Comparison of ENCODE assay signal across 16 cellular contexts in genomic region chr4:41318839-41319530, GRCh38.
DNase-seq lines count a peak whose midpoint lies in the region; ATAC-seq and TF ChIP-seq lines count a peak whose summit lies in the region.
"Had no signal": no experiment of that assay in that cellular context is flagged by ENCODE, and none has a peak within 500 bp of the region (broad histone marks: within the 10 kb centered on the region; RNA-seq: fewer than 3 reads in every experiment).

No MANE protein-coding gene starts in this region.

- TF ChIP-seq POLR2A in right lobe of liver (IDR thresholded peaks at IDR 0.05) = no peak

- CTCF ChIA-PET in activated CD4-positive, alpha-beta T cell treated with anti-CD3 and anti-CD28 coated beads for 36 hours (lab: Charles Lee) = interaction anchor here (0.9 to 2.3 kb wide), 2 partner anchors 8 to 342 kb away, joined by 3 to 8 read pairs; no protein-coding TSS in a partner anchor

- H3K9me3 ChIP-seq in BE2C (no peaks in the 10 kb centered on the region), MG63 (no peaks in the 10 kb centered on the region), right lobe of liver (no peaks in the 10 kb centered on the region)
- H3K9me3 ChIP-seq: pancreas had no signal

- H3K36me3 ChIP-seq in BE2C = no peaks in the 10 kb centered on the region
- no peaks in the 10 kb centered on the region for H3K36me3 ChIP-seq in MG63
- no peaks in the 10 kb centered on the region for H3K36me3 ChIP-seq in right lobe of liver
- H3K36me3 ChIP-seq: pancreas had no signal

- peaks cover 24% of the 10 kb centered on the region for H3K4me1 ChIP-seq in BE2C
- H3K4me1 ChIP-seq in right lobe of liver = peaks cover 0 to 9% (median 2%) of the 10 kb centered on the region in 4 donors
- H3K4me1 ChIP-seq: pancreas had no signal

- H3K4me3 ChIP-seq in BE2C (ENCODE audit: low read depth, low read length) (no peak overlapping the region), MG63 (no peak overlapping the region), right lobe of liver (no peak overlapping the region)
- H3K4me3 ChIP-seq: pancreas had no signal

- no peaks in the 10 kb centered on the region for H3K27me3 ChIP-seq in BE2C
- H3K27me3 ChIP-seq in MG63 = no peaks in the 10 kb centered on the region
- H3K27me3 ChIP-seq in right lobe of liver = no peaks in the 10 kb centered on the region
- H3K27me3 ChIP-seq: pancreas had no signal

- no peaks in the 10 kb centered on the region for H3K9me3 Mint-ChIP-seq in activated CD4-positive, alpha-beta T cell treated with anti-CD3 and anti-CD28 coated beads for 36 hours (ENCODE audit: low read depth)
- H3K9me3 Mint-ChIP-seq: activated CD4-positive, alpha-beta T cell treated with anti-CD3 and anti-CD28 coated beads, Interleukin-2, amount 10 ng/mL, durations not matched to agents 24 days and 14 days had no signal

- peaks cover 10% of the 10 kb centered on the region for H3K27me3 Mint-ChIP-seq in activated CD4-positive, alpha-beta T cell treated with anti-CD3 and anti-CD28 coated beads for 36 hours
- H3K27me3 Mint-ChIP-seq: activated CD4-positive, alpha-beta T cell treated with anti-CD3 and anti-CD28 coated beads, Interleukin-2, amount 10 ng/mL, durations not matched to agents 24 days and 14 days had no signal

- no peaks in the 10 kb centered on the region for H3K4me1 Mint-ChIP-seq in activated CD4-positive, alpha-beta T cell treated with anti-CD3 and anti-CD28 coated beads for 36 hours
- H3K4me1 Mint-ChIP-seq: activated CD4-positive, alpha-beta T cell treated with anti-CD3 and anti-CD28 coated beads, Interleukin-2, amount 10 ng/mL, durations not matched to agents 24 days and 14 days had no signal

- no peaks in the 10 kb centered on the region for H3K36me3 Mint-ChIP-seq in activated CD4-positive, alpha-beta T cell treated with anti-CD3 and anti-CD28 coated beads for 36 hours (ENCODE audit: low read depth)

- POLR2A ChIA-PET in activated CD4-positive, alpha-beta T cell treated with anti-CD3 and anti-CD28 coated beads for 36 hours (lab: Charles Lee) = no interaction called here

- intact Hi-C loops in right lobe of liver (cut with DNase I) = no loop called here
- intact Hi-C loops in activated CD4-positive, alpha-beta T cell treated with anti-CD3 and anti-CD28 coated beads for 36 hours (cut with DNase I, micrococcal nuclease) = no loop called here

- peak; percentile 46 for DNase-seq in BE2C
- DNase-seq in MG63 = peak; percentile 9
- DNase-seq in dermis blood vessel endothelial cell = peak; percentile 61
- no peak for DNase-seq in right lobe of liver
- DNase-seq in middle frontal gyrus (ENCODE audit: extremely low spot score, low spot score) = no peak
- DNase-seq in T-helper 2 cell = no peak
- DNase-seq in activated CD4-positive, alpha-beta T cell treated with anti-CD3 and anti-CD28 coated beads for 36 hours = no peak
- DNase-seq: activated CD4-positive, alpha-beta T cell treated with anti-CD3 and anti-CD28 coated beads, Interleukin-2, amount 10 ng/mL, durations not matched to agents 24 days and 14 days; activated gamma-delta T cell treated with Interleukin-2 at 50 U/mL for 16 hours; AML-193; cerebellar nuclear complex; KBM-7; pancreas; substantia nigra had no signal

- 49% methylated on average over 6 of the region's 6 CpGs for WGBS in right lobe of liver (ENCODE audit: insufficient coverage, low coverage, low lambda C conversion rate, missing lambda C conversion rate)

- H3K27ac ChIP-seq in right lobe of liver = no peak overlapping the region
- H3K27ac ChIP-seq: pancreas had no signal

- no peak overlapping the region for H3K27ac Mint-ChIP-seq in activated CD4-positive, alpha-beta T cell treated with anti-CD3 and anti-CD28 coated beads for 36 hours
- H3K27ac Mint-ChIP-seq: activated CD4-positive, alpha-beta T cell treated with anti-CD3 and anti-CD28 coated beads, Interleukin-2, amount 10 ng/mL, durations not matched to agents 24 days and 14 days had no signal

- H3K4me3 Mint-ChIP-seq in activated CD4-positive, alpha-beta T cell treated with anti-CD3 and anti-CD28 coated beads for 36 hours = no peak overlapping the region
- H3K4me3 Mint-ChIP-seq: activated CD4-positive, alpha-beta T cell treated with anti-CD3 and anti-CD28 coated beads, Interleukin-2, amount 10 ng/mL, durations not matched to agents 24 days and 14 days had no signal

- peak; percentile 62 to 85 (median 67) for ATAC-seq in right lobe of liver
- no peak for ATAC-seq in HG03108 (IDR thresholded peaks at IDR 0.05; ENCODE audit: unreplicated experiment)
- no peak for ATAC-seq in activated CD4-positive, alpha-beta T cell treated with anti-CD3 and anti-CD28 coated beads for 36 hours
- ATAC-seq: SK-N-SH treated with all-trans-retinoic acid at 6 μM for 48 hours had no signal

- TF ChIP-seq CTCF in BE2C (IDR thresholded peaks at IDR 0.05; ENCODE audit: low read depth, low read length) (no peak), right lobe of liver (IDR thresholded peaks at IDR 0.05) (no peak)

Comparison
In these comparisons a context has a peak if more than half of its experiments do, and no peak if none do; other contexts are left out.
1. DNase-seq: peak in BE2C (single experiment), MG63 (single experiment) and dermis blood vessel endothelial cell (single experiment); none in right lobe of liver (0 of 3), middle frontal gyrus (single experiment), T-helper 2 cell (0 of 5) and activated CD4-positive, alpha-beta T cell treated with anti-CD3 and anti-CD28 coated beads for 36 hours (single experiment).
2. ATAC-seq: peak in right lobe of liver (4 of 4); none in HG03108 (single experiment) and activated CD4-positive, alpha-beta T cell treated with anti-CD3 and anti-CD28 coated beads for 36 hours (single experiment).